ENCODE assay signal across 16 cellular contexts in genomic region chr21:19122371-19122770, GRCh38.
A peak's percentile ranks its signal among the peaks of the same experiment; 100 is the strongest.
DNase-seq lines count a peak whose midpoint lies in the region; FAIRE-seq and TF ChIP-seq lines count a peak whose summit lies in the region.
"Had no signal": no experiment of that assay in that cellular context is flagged by ENCODE, and none has a peak within 500 bp of the region (broad histone marks: within the 10 kb centered on the region; RNA-seq: fewer than 3 reads in every experiment).

No MANE protein-coding gene starts in this region.

- no peak overlapping the region for H3K9ac ChIP-seq in kidney (ENCODE audit: low read length in 2 of 2)

- H3K27me3 Mint-ChIP-seq in T-helper 2 cell treated with Interferon-gamma antibody and Interleukin-4, amounts not matched to agents 5 μg/mL and 100 μg/mL, for 36 hours (ENCODE audit: low read depth), result no peaks in the 10 kb centered on the region

- H3K36me3 Mint-ChIP-seq in T-helper 2 cell treated with Interferon-gamma antibody and Interleukin-4, amounts not matched to agents 5 μg/mL and 100 μg/mL, for 36 hours (ENCODE audit: low read depth), result no peaks in the 10 kb centered on the region

- TF ChIP-seq CTCF in D721Med (IDR thresholded peaks at IDR 0.05; ENCODE audit: insufficient read depth, missing control alignments), result no peak
- TF ChIP-seq CTCF in kidney (IDR thresholded peaks at IDR 0.05; ENCODE audit: borderline replicate concordance, extremely low read depth, insufficient read depth), result no peak

- H3K4me3 Mint-ChIP-seq in T-helper 2 cell treated with Interferon-gamma antibody and Interleukin-4, amounts not matched to agents 5 μg/mL and 100 μg/mL, for 36 hours, result no peak overlapping the region
- H3K4me3 Mint-ChIP-seq: H9 had no signal

- DNase-seq in NCI-H2107 treated with DMSO at 0.1 percent for 48 hours (lab: John Stamatoyannopoulos, UW; ENCODE audit: unreplicated experiment) (peak; percentile 37), NCI-H2107 (lab: John Stamatoyannopoulos, UW) (no peak), NCI-H2171 (lab: John Stamatoyannopoulos, UW) (peak; percentile 18), NCI-H82 treated with DMSO at 0.1 percent for 48 hours (lab: John Stamatoyannopoulos, UW; ENCODE audit: unreplicated experiment) (peak; percentile 43), germinal center (ENCODE audit: low spot score) (no peak), D721Med (ENCODE audit: insufficient read length, low spot score) (no peak), kidney (no peak)
- no peak for DNase-seq in T-helper 2 cell treated with Interferon-gamma antibody and Interleukin-4, amounts not matched to agents 5 μg/mL and 100 μg/mL, for 36 hours (ENCODE audit: low spot score)
- DNase-seq: 8988T, DND-41, GDM1, H9, IMR-90, NCI-H187, SJCRH30 had no signal

- no peaks in the 10 kb centered on the region for H3K4me1 ChIP-seq in kidney (ENCODE audit: control insufficient read depth in 1 of 2, insufficient read depth in 1 of 2, low read depth in 1 of 2, low read length in 2 of 2)
- H3K4me1 ChIP-seq: SJCRH30 had no signal

- no peak overlapping the region for H3K27ac ChIP-seq in kidney (ENCODE audit: low read depth in 2 of 2, low read length in 2 of 2)
- H3K27ac ChIP-seq: HL-60, SJCRH30 had no signal

- FAIRE-seq in D721Med (lab: Jason Lieb, UNC), result no peak
- FAIRE-seq in kidney (lab: Jason Lieb, UNC), result no peak

- H3K36me3 ChIP-seq in kidney (ENCODE audit: control insufficient read depth in 1 of 2, insufficient read depth in 2 of 2, low read length in 2 of 2), result no peaks in the 10 kb centered on the region
- H3K36me3 ChIP-seq: SJCRH30 had no signal

- no peak overlapping the region for H3K4me3 ChIP-seq in kidney (ENCODE audit: low read length in 2 of 2)
- H3K4me3 ChIP-seq: SJCRH30 had no signal

- peaks cover 55% of the 10 kb centered on the region for H3K9me3 Mint-ChIP-seq in T-helper 2 cell treated with Interferon-gamma antibody and Interleukin-4, amounts not matched to agents 5 μg/mL and 100 μg/mL, for 36 hours

- no peak overlapping the region for H3K27ac Mint-ChIP-seq in T-helper 2 cell treated with Interferon-gamma antibody and Interleukin-4, amounts not matched to agents 5 μg/mL and 100 μg/mL, for 36 hours

- no peaks in the 10 kb centered on the region for H3K4me1 Mint-ChIP-seq in T-helper 2 cell treated with Interferon-gamma antibody and Interleukin-4, amounts not matched to agents 5 μg/mL and 100 μg/mL, for 36 hours (ENCODE audit: low read depth)

- intact Hi-C loops in kidney (cut with DNase I), result no loop called here

- H3K9me3 ChIP-seq in kidney (ENCODE audit: control insufficient read depth in 1 of 2, low read length in 2 of 2), result no peaks in the 10 kb centered on the region
- H3K9me3 ChIP-seq: SJCRH30 had no signal

Comparison
In these comparisons a context has a peak if more than half of its experiments do, and no peak if none do; other contexts are left out.
1. DNase-seq: peak in NCI-H2107 treated with DMSO at 0.1 percent for 48 hours (single experiment), NCI-H2171 (single experiment) and NCI-H82 treated with DMSO at 0.1 percent for 48 hours (single experiment); none in NCI-H2107 (single experiment), T-helper 2 cell treated with Interferon-gamma antibody and Interleukin-4, amounts not matched to agents 5 μg/mL and 100 μg/mL, for 36 hours (single experiment), germinal center (single experiment), D721Med (single experiment) and kidney (single experiment).